In genomic region chr9:14888272-14888671, GRCh38 we compare ENCODE assay signal across 29 cellular contexts. TPM values are rescaled to one million over a fixed set of nuclear protein-coding genes. Genes with fewer than 3 reads are reported as not detected.
"Had no signal": no experiment of that assay in that cellular context is flagged by ENCODE, and none has a peak within 500 bp of the region (broad histone marks: within the 10 kb centered on the region; RNA-seq: fewer than 3 reads in every experiment).

No MANE protein-coding gene starts in this region.

- ATAC-seq: activated CD4-positive, CD25-positive, alpha-beta regulatory T cell treated with anti-CD3 and anti-CD28 coated beads, Interleukin-2, amount 50 U/mL, for 24 hours; esophagus mucosa; heart left ventricle; left lung; lower lobe of right lung; natural killer cell treated with Interleukin-12 subunit alpha and Interleukin-12 subunit beta and Interleukin-15 and Interleukin-18, amount 100 ng/mL, for 72 hours had no signal

- H3K36me3 ChIP-seq: brain microvascular endothelial cell, heart left ventricle, left lung, lower lobe of right lung, neutrophil, suprapubic skin, tibial artery, WERI-Rb-1 had no signal

- H3K4me3 ChIP-seq: heart left ventricle, left lung, lower lobe of right lung, suprapubic skin, tibial artery had no signal

- H3K27me3 Mint-ChIP-seq: natural killer cell treated with Interleukin-12 subunit alpha and Interleukin-12 subunit beta and Interleukin-15 and Interleukin-18, amount 100 ng/mL, for 72 hours; progenitor cell of endocrine pancreas had no signal

- H3K36me3 Mint-ChIP-seq: activated naive CD8-positive, alpha-beta T cell treated with anti-CD3 and anti-CD28 coated beads, Interleukin-2, amount 10 ng/mL, durations not matched to agents 7 days and 5 days; natural killer cell treated with Interleukin-12 subunit alpha and Interleukin-12 subunit beta and Interleukin-15 and Interleukin-18, amount 100 ng/mL, for 72 hours had no signal

- H3K27ac ChIP-seq: brain microvascular endothelial cell, heart left ventricle, left lung, lower lobe of right lung, neutrophil, suprapubic skin, WERI-Rb-1 had no signal

- H3K27ac Mint-ChIP-seq: activated naive CD4-positive, alpha-beta T cell treated with anti-CD3 and anti-CD28 coated beads for 36 hours; activated naive CD8-positive, alpha-beta T cell treated with anti-CD3 and anti-CD28 coated beads, Interleukin-2, amount 10 ng/mL, durations not matched to agents 7 days and 5 days; activated T-helper 1 cell treated with anti-CD3 and anti-CD28 coated beads, Interleukin-12 subunit alpha, Interleukin-12 subunit beta, Interleukin-2, Interleukin-4 antibody, amounts not matched to agents 30 ng/mL and 10 ng/mL and 1 ng/mL, durations not matched to agents 14 hours and 24 hours and 36 hours; endodermal cell; natural killer cell treated with Interleukin-12 subunit alpha and Interleukin-12 subunit beta and Interleukin-15 and Interleukin-18, amount 100 ng/mL, for 72 hours; progenitor cell of endocrine pancreas had no signal

- H3K9me3 Mint-ChIP-seq: activated naive CD4-positive, alpha-beta T cell treated with anti-CD3 and anti-CD28 coated beads for 36 hours; activated naive CD8-positive, alpha-beta T cell treated with anti-CD3 and anti-CD28 coated beads, Interleukin-2, amount 10 ng/mL, durations not matched to agents 7 days and 5 days; activated T-helper 1 cell treated with anti-CD3 and anti-CD28 coated beads, Interleukin-12 subunit alpha, Interleukin-12 subunit beta, Interleukin-2, Interleukin-4 antibody, amounts not matched to agents 30 ng/mL and 10 ng/mL and 1 ng/mL, durations not matched to agents 14 hours and 24 hours and 36 hours; endodermal cell; natural killer cell treated with Interleukin-12 subunit alpha and Interleukin-12 subunit beta and Interleukin-15 and Interleukin-18, amount 100 ng/mL, for 72 hours had no signal

- H3K27me3 ChIP-seq: brain microvascular endothelial cell, heart left ventricle, left lung, neutrophil, suprapubic skin, tibial artery had no signal

- H3K4me1 ChIP-seq: heart left ventricle, left lung, lower lobe of right lung, suprapubic skin had no signal

- H3K4me3 Mint-ChIP-seq: activated naive CD4-positive, alpha-beta T cell treated with anti-CD3 and anti-CD28 coated beads for 36 hours; activated naive CD8-positive, alpha-beta T cell treated with anti-CD3 and anti-CD28 coated beads, Interleukin-2, amount 10 ng/mL, durations not matched to agents 7 days and 5 days; activated T-helper 1 cell treated with anti-CD3 and anti-CD28 coated beads, Interleukin-12 subunit alpha, Interleukin-12 subunit beta, Interleukin-2, Interleukin-4 antibody, amounts not matched to agents 30 ng/mL and 10 ng/mL and 1 ng/mL, durations not matched to agents 14 hours and 24 hours and 36 hours; endodermal cell; natural killer cell treated with Interleukin-12 subunit alpha and Interleukin-12 subunit beta and Interleukin-15 and Interleukin-18, amount 100 ng/mL, for 72 hours had no signal

- H3K9me3 ChIP-seq: heart left ventricle, left lung, lower lobe of right lung, neutrophil, suprapubic skin, tibial artery had no signal

- H3K4me1 Mint-ChIP-seq: activated naive CD8-positive, alpha-beta T cell treated with anti-CD3 and anti-CD28 coated beads, Interleukin-2, amount 10 ng/mL, durations not matched to agents 7 days and 5 days had no signal

- DNase-seq: activated CD4-positive, alpha-beta T cell treated with anti-CD3 and anti-CD28 coated beads for 48 hours; activated CD4-positive, alpha-beta T cell treated with anti-CD3 and anti-CD28 coated beads, Interleukin-2, amount 50 U/mL, for 48 hours; activated CD8-positive, alpha-beta memory T cell treated with anti-CD3 and anti-CD28 coated beads, Interleukin-2, amount 50 U/mL, for 4 hours; activated effector memory CD4-positive, alpha-beta T cell treated with anti-CD3 and anti-CD28 coated beads, Interleukin-2, amount 50 U/mL, for 16 hours; activated naive CD4-positive, alpha-beta T cell treated with anti-CD3 and anti-CD28 coated beads for 36 hours; activated naive CD8-positive, alpha-beta T cell treated with anti-CD3 and anti-CD28 coated beads, Interleukin-2, amount 10 ng/mL, durations not matched to agents 7 days and 5 days; activated T-cell treated with anti-CD3 and anti-CD28 coated beads, Interleukin-2, amount 50 U/mL, for 1 hour; brain microvascular endothelial cell; endodermal cell; foreskin fibroblast; heart left ventricle; left lung; lower lobe of right lung; mesenchymal stem cell; retina; stimulated activated CD4-positive, alpha-beta T cell treated with anti-CD3 and anti-CD28 coated beads, Interleukin-15, amount 100 ng/mL, for 24 hours; stimulated activated CD4-positive, alpha-beta T cell treated with anti-CD3 and anti-CD28 coated beads, Interleukin-2, amount 100 ng/mL, for 24 hours; stimulated activated naive CD4-positive, alpha-beta T cell; T-helper 9 cell; tibial artery; WERI-Rb-1 had no signal

RNA-seq across cellular contexts. Expression of gene FREM1, which starts 22.0 kb away (rescaled TPM):
- total RNA-seq: activated CD8-positive, alpha-beta memory T cell treated with anti-CD3 and anti-CD28 coated beads for 36 hours; activated naive CD4-positive, alpha-beta T cell treated with anti-CD3 and anti-CD28 coated beads for 36 hours; activated naive CD8-positive, alpha-beta T cell treated with anti-CD3 and anti-CD28 coated beads, Interleukin-2, amount 10 ng/mL, durations not matched to agents 7 days and 5 days; activated T-helper 1 cell treated with anti-CD3 and anti-CD28 coated beads, Interleukin-12 subunit alpha, Interleukin-12 subunit beta, Interleukin-2, Interleukin-4 antibody, amounts not matched to agents 30 ng/mL and 10 ng/mL and 1 ng/mL, durations not matched to agents 14 hours and 24 hours and 36 hours; natural killer cell treated with Interleukin-12 subunit alpha and Interleukin-12 subunit beta and Interleukin-15 and Interleukin-18, amount 100 ng/mL, for 72 hours had no signal
